ENCODE assay signal across 19 cellular contexts in genomic region chr16:4512473-4512872, GRCh38. TPM values are rescaled to one million over a fixed set of nuclear protein-coding genes. Genes with fewer than 3 reads are reported as not detected.
A peak's percentile ranks its signal among the peaks of the same experiment; 100 is the strongest.
DNase-seq lines count a peak whose midpoint lies in the region; ATAC-seq and TF ChIP-seq lines count a peak whose summit lies in the region.
"Had no signal": no experiment of that assay in that cellular context is flagged by ENCODE, and none has a peak within 500 bp of the region (broad histone marks: within the 10 kb centered on the region; RNA-seq: fewer than 3 reads in every experiment).

No MANE protein-coding gene starts in this region.

- no peaks in the 10 kb centered on the region for H3K9me3 Mint-ChIP-seq in CD8-positive, alpha-beta memory T cell
- no peaks in the 10 kb centered on the region for H3K9me3 Mint-ChIP-seq in T-cell
- no peaks in the 10 kb centered on the region for H3K9me3 Mint-ChIP-seq in neural crest cell

- no peaks in the 10 kb centered on the region for H3K27me3 ChIP-seq in CD8-positive, alpha-beta memory T cell (ENCODE audit: insufficient read depth, low read length, poor library complexity, severe bottlenecking)
- H3K27me3 ChIP-seq in dorsolateral prefrontal cortex: no peaks in the 10 kb centered on the region
- H3K27me3 ChIP-seq: ovary, sigmoid colon, suprapubic skin had no signal

- intact Hi-C loops in dorsolateral prefrontal cortex (cut with DNase I): loop anchor here (5.0 to 10.0 kb wide), 4 partner anchors 35 to 180 kb away; partner anchors contain the start of gene NUDT16L1 (in 1 of the 2)

- H3K27me3 Mint-ChIP-seq in CD8-positive, alpha-beta memory T cell: peaks cover 0 to 3% of the 10 kb centered on the region in 2 donors
- H3K27me3 Mint-ChIP-seq in T-cell (no peaks in the 10 kb centered on the region), neural crest cell (ENCODE audit: low read depth) (no peaks in the 10 kb centered on the region)

- no peak overlapping the region for H3K27ac ChIP-seq in CD8-positive, alpha-beta memory T cell (ENCODE audit: low read depth, low read length)
- peak overlapping the region in 57 of 59 donors; percentile 11 to 89 (median 77) for H3K27ac ChIP-seq in dorsolateral prefrontal cortex
- H3K27ac ChIP-seq: ovary, sigmoid colon, suprapubic skin had no signal

- no peak for TF ChIP-seq CTCF in dorsolateral prefrontal cortex (IDR thresholded peaks at IDR 0.05 in 54 of 56, conservative IDR thresholded peaks at IDR 0.05 in 2 of 56; ENCODE audit: low read depth in 1 of 56, partially characterized antibody in 56 of 56)
- TF ChIP-seq CTCF in neural crest cell (conservative IDR thresholded peaks at IDR 0.05): no peak

- peaks cover 0 to 66% (median 5%) of the 10 kb centered on the region in 3 donors for H3K36me3 Mint-ChIP-seq in CD8-positive, alpha-beta memory T cell
- H3K36me3 Mint-ChIP-seq in T-cell (peaks cover 43% of the 10 kb centered on the region), neural crest cell (ENCODE audit: low read depth) (no peaks in the 10 kb centered on the region)

- DNase-seq in CD8-positive, alpha-beta memory T cell: no peak
- DNase-seq in T-cell (no peak), dorsolateral prefrontal cortex (peak in 3 of 10 donors; percentile 44 to 72 (median 58)), neural crest cell (ENCODE audit: low read depth, low spot score) (no peak), NCI-H446 (lab: John Stamatoyannopoulos, UW) (no peak)
- DNase-seq: activated CD4-positive, CD25-positive, alpha-beta regulatory T cell; activated naive CD4-positive, alpha-beta T cell treated with Interleukin-2 at 50 U/mL for 16 hours; AML-193; effector memory CD4-positive, alpha-beta T cell; MM.1S; NCI-H1930; NCI-H510A; ovary; sigmoid colon had no signal

- peak overlapping the region in 1 of 7 donors; percentile 35 for H3K4me3 Mint-ChIP-seq in CD8-positive, alpha-beta memory T cell
- H3K4me3 Mint-ChIP-seq in T-cell (no peak overlapping the region), neural crest cell (no peak overlapping the region)

- peaks cover 49 to 64% (median 50%) of the 10 kb centered on the region in 3 donors for H3K4me1 Mint-ChIP-seq in CD8-positive, alpha-beta memory T cell
- H3K4me1 Mint-ChIP-seq in T-cell (peaks cover 47 to 67% (median 49%) of the 10 kb centered on the region in 3 donors), neural crest cell (no peaks in the 10 kb centered on the region)

- POLR2A ChIA-PET in CD8-positive, alpha-beta memory T cell (lab: Charles Lee): interaction anchor here (0.7 kb wide), 1 partner anchor 26 kb away, joined by 4 read pairs; the partner anchor contains the start of gene CDIP1
- POLR2A ChIA-PET in T-cell (lab: Charles Lee): no interaction called here

- peaks cover 27% of the 10 kb centered on the region for H3K4me1 ChIP-seq in CD8-positive, alpha-beta memory T cell (ENCODE audit: insufficient read depth, low read length)

- CTCF ChIA-PET in CD8-positive, alpha-beta memory T cell (lab: Charles Lee): no interaction called here
- CTCF ChIA-PET in T-cell (lab: Charles Lee): no interaction called here

- peak overlapping the region; percentile 73 to 98 (median 80) for H3K27ac Mint-ChIP-seq in CD8-positive, alpha-beta memory T cell
- peak overlapping the region; percentile 71 to 76 for H3K27ac Mint-ChIP-seq in T-cell
- peak overlapping the region; percentile 78 for H3K27ac Mint-ChIP-seq in neural crest cell (ENCODE audit: unreplicated experiment)

- ATAC-seq in T-cell (replicated peaks in 1 of 4) (no peak), HG02623 (IDR thresholded peaks at IDR 0.05; ENCODE audit: unreplicated experiment) (no peak), GM21786 (IDR thresholded peaks at IDR 0.05; ENCODE audit: unreplicated experiment) (no peak)

- no peaks in the 10 kb centered on the region for H3K9me3 ChIP-seq in CD8-positive, alpha-beta memory T cell (ENCODE audit: low read length)
- H3K9me3 ChIP-seq: ovary, sigmoid colon, suprapubic skin had no signal

- peaks cover 50% of the 10 kb centered on the region for H3K36me3 ChIP-seq in CD8-positive, alpha-beta memory T cell (ENCODE audit: insufficient read depth, low read length)
- H3K36me3 ChIP-seq: ovary had no signal

- no peak overlapping the region for H3K4me3 ChIP-seq in CD8-positive, alpha-beta memory T cell (ENCODE audit: low read length)
- no peak overlapping the region for H3K4me3 ChIP-seq in dorsolateral prefrontal cortex
- H3K4me3 ChIP-seq: ovary, sigmoid colon, suprapubic skin had no signal

RNA-seq across cellular contexts. Expression of gene CDIP1, which starts 26.1 kb away (rescaled TPM):
- 10 to 100 TPM; 28.4 to 32.1 TPM for total RNA-seq in CD8-positive, alpha-beta memory T cell
- 21.8 TPM for polyA plus RNA-seq in CD8-positive, alpha-beta memory T cell
- total RNA-seq in T-cell (10 to 100 TPM; 28.6 to 31.3 (median 29.7) TPM), dorsolateral prefrontal cortex (100 to 1,000 TPM; 100 to 237 (median 186) TPM), neural crest cell (31.7 and 32.2 TPM in 2 replicates)

RNA-seq across cellular contexts. Expression of gene HMOX2, which starts 36.3 kb away (rescaled TPM):
- total RNA-seq in CD8-positive, alpha-beta memory T cell: 10 to 100 TPM; 87.5 to 95.2 TPM
- 178 TPM for polyA plus RNA-seq in CD8-positive, alpha-beta memory T cell
- 10 to 100 TPM; 49.1 to 74.4 (median 70.5) TPM for total RNA-seq in T-cell
- 100 to 1,000 TPM in 32 of 120 experiments, 10 to 100 TPM in 88; 41.9 to 120 (median 90.5) TPM for total RNA-seq in dorsolateral prefrontal cortex
- 38.1 and 39.6 TPM in 2 replicates for total RNA-seq in neural crest cell

RNA-seq across cellular contexts. Expression of gene NMRAL1, which starts 38.0 kb away (rescaled TPM):
- total RNA-seq in CD8-positive, alpha-beta memory T cell: 10 to 100 TPM; 63.8 to 65.8 TPM
- 75.4 TPM for polyA plus RNA-seq in CD8-positive, alpha-beta memory T cell
- 10 to 100 TPM; 50.1 to 79.1 (median 62.1) TPM for total RNA-seq in T-cell
- total RNA-seq in dorsolateral prefrontal cortex: 10 to 100 TPM; 28.4 to 78.4 (median 55.8) TPM
- 40.5 and 45.0 TPM in 2 replicates for total RNA-seq in neural crest cell

RNA-seq across cellular contexts. Expression of gene C16orf96, which starts 43.7 kb away (rescaled TPM):
- total RNA-seq in CD8-positive, alpha-beta memory T cell: under 1 TPM; 0.07 to 0.11 TPM
- 0.05 TPM for polyA plus RNA-seq in CD8-positive, alpha-beta memory T cell
- under 1 TPM; 0.30 to 0.66 (median 0.50) TPM for total RNA-seq in T-cell
- total RNA-seq in dorsolateral prefrontal cortex: 1 to 10 TPM in 59 of 120 experiments, under 1 TPM in 61; 0.30 to 2.0 (median 1.00) TPM
- 0.30 and 0.32 TPM in 2 replicates for total RNA-seq in neural crest cell
- total RNA-seq: bronchial epithelial cell, HepG2 had no signal
